ENCODE assay signal across 2 cellular contexts in the genomic region with DNA sequence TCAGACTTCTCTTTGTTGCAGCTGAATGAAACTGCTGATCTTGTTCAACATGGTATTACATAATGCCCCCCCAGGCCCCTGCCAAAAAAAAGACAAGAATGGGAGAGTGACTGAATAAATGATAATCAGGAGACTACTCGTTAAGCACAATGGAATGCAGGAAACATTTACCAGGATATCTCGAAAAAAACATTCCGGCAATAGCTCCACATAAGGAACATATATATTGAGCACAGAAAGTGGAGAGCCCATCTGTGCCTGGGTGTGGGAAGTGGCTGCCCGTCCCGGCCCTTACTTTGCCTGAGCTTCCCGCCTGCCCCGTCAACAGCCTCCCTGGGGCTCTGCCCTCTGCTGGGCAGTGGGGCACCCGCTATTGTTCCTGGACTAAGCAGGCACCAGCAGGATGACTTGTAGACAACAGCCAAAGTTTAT.
TF ChIP-seq lines count a peak whose summit lies in the region.

No MANE protein-coding gene starts in this region.

TF ChIP-seq in K562, 482 proteins besides CTCF, POLR2A, EP300 and RAD21 (continues in another document):
- no peak for TF ChIP-seq SRF (CRISPR knock-in tag; IDR thresholded peaks at IDR 0.05)
- TF ChIP-seq, protein P1, sequence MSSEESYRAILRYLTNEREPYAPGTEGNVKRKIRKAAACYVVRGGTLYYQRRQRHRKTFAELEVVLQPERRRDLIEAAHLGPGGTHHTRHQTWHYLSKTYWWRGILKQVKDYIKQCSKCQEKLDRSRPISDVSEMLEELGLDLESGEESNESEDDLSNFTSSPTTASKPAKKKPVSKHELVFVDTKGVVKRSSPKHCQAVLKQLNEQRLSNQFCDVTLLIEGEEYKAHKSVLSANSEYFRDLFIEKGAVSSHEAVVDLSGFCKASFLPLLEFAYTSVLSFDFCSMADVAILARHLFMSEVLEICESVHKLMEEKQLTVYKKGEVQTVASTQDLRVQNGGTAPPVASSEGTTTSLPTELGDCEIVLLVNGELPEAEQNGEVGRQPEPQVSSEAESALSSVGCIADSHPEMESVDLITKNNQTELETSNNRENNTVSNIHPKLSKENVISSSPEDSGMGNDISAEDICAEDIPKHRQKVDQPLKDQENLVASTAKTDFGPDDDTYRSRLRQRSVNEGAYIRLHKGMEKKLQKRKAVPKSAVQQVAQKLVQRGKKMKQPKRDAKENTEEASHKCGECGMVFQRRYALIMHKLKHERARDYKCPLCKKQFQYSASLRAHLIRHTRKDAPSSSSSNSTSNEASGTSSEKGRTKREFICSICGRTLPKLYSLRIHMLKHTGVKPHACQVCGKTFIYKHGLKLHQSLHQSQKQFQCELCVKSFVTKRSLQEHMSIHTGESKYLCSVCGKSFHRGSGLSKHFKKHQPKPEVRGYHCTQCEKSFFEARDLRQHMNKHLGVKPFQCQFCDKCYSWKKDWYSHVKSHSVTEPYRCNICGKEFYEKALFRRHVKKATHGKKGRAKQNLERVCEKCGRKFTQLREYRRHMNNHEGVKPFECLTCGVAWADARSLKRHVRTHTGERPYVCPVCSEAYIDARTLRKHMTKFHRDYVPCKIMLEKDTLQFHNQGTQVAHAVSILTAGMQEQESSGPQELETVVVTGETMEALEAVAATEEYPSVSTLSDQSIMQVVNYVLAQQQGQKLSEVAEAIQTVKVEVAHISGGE (CRISPR knock-in tag; IDR thresholded peaks at IDR 0.05), result no peak
- 0 out of 2 replicates have a peak, but pooled peaks have one; percentile 35 for TF ChIP-seq POLR2G (IDR thresholded peaks at IDR 0.05; ENCODE audit: low read depth, low read length)
- TF ChIP-seq, protein P2, sequence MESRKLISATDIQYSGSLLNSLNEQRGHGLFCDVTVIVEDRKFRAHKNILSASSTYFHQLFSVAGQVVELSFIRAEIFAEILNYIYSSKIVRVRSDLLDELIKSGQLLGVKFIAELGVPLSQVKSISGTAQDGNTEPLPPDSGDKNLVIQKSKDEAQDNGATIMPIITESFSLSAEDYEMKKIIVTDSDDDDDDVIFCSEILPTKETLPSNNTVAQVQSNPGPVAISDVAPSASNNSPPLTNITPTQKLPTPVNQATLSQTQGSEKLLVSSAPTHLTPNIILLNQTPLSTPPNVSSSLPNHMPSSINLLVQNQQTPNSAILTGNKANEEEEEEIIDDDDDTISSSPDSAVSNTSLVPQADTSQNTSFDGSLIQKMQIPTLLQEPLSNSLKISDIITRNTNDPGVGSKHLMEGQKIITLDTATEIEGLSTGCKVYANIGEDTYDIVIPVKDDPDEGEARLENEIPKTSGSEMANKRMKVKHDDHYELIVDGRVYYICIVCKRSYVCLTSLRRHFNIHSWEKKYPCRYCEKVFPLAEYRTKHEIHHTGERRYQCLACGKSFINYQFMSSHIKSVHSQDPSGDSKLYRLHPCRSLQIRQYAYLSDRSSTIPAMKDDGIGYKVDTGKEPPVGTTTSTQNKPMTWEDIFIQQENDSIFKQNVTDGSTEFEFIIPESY (CRISPR knock-in tag; IDR thresholded peaks at IDR 0.05), result peak; percentile 99
- TF ChIP-seq, protein P3, sequence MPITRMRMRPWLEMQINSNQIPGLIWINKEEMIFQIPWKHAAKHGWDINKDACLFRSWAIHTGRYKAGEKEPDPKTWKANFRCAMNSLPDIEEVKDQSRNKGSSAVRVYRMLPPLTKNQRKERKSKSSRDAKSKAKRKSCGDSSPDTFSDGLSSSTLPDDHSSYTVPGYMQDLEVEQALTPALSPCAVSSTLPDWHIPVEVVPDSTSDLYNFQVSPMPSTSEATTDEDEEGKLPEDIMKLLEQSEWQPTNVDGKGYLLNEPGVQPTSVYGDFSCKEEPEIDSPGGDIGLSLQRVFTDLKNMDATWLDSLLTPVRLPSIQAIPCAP (CRISPR knock-in tag; IDR thresholded peaks at IDR 0.05; ENCODE audit: borderline replicate concordance), result no peak
- no peak for TF ChIP-seq POLR2H (tag; IDR thresholded peaks at IDR 0.05; ENCODE audit: low read depth)
- TF ChIP-seq MAFK (IDR thresholded peaks at IDR 0.05; ENCODE audit: low read length), result no peak
- TF ChIP-seq NCOA6 (IDR thresholded peaks at IDR 0.05), result no peak
- no peak for TF ChIP-seq HCFC1 (IDR thresholded peaks at IDR 0.05; ENCODE audit: low read depth, low read length)
- peak; percentile 34; the same call in 1 of the 2 replicates for TF ChIP-seq CEBPB (tag; IDR thresholded peaks at IDR 0.05)

TF ChIP-seq in HepG2, 621 proteins besides CTCF, POLR2A, EP300 and RAD21:
- no peak for TF ChIP-seq THAP11 (CRISPR knock-in tag; IDR thresholded peaks at IDR 0.05)
- TF ChIP-seq, protein P2 (CRISPR knock-in tag; IDR thresholded peaks at IDR 0.05), result peak; percentile 99
- peak; percentile 14; the same call in 1 of the 2 replicates for TF ChIP-seq STAG1 (CRISPR knock-in tag; IDR thresholded peaks at IDR 0.05)
- TF ChIP-seq DR1 (CRISPR knock-in tag; IDR thresholded peaks at IDR 0.05), result no peak
